ENCODE assay signal across 27 cellular contexts in genomic region chr14:26424537-26424936, GRCh38.
DNase-seq lines count a peak whose midpoint lies in the region; ATAC-seq, FAIRE-seq and TF ChIP-seq lines count a peak whose summit lies in the region.
"Had no signal": no experiment of that assay in that cellular context is flagged by ENCODE, and none has a peak within 500 bp of the region (broad histone marks: within the 10 kb centered on the region; RNA-seq: fewer than 3 reads in every experiment).

No MANE protein-coding gene starts in this region.

- no peaks in the 10 kb centered on the region for H4K20me1 ChIP-seq in HepG2 (ENCODE audit: insufficient read depth, low read length)
- H4K20me1 ChIP-seq: BLaER1; BLaER1 treated with 17β-estradiol and CSF1 and Interleukin-3, amounts not matched to agents 10 nM and 100 nM had no signal

- no peak for TF ChIP-seq RAD21 in HepG2 (CRISPR knock-in tag; IDR thresholded peaks at IDR 0.05)

- TF ChIP-seq POLR2A in HepG2 (IDR thresholded peaks at IDR 0.05; ENCODE audit: insufficient read depth in 1 of 2, low read depth in 2 of 2, low read length in 2 of 2) (no peak), right lobe of liver (IDR thresholded peaks at IDR 0.05) (no peak)

- H3K9ac ChIP-seq in HepG2 (ENCODE audit: insufficient read depth, low read depth, low read length) = no peak overlapping the region
- H3K9ac ChIP-seq: BLaER1; BLaER1 treated with 17β-estradiol and CSF1 and Interleukin-3, amounts not matched to agents 10 nM and 100 nM had no signal

- H3K27ac ChIP-seq in HepG2 (ENCODE audit: extremely low read length, insufficient read depth, low read length) = no peak overlapping the region
- no peak overlapping the region for H3K27ac ChIP-seq in right lobe of liver
- H3K27ac ChIP-seq: 22Rv1; A549; BLaER1; BLaER1 treated with 17β-estradiol and CSF1 and Interleukin-3, amounts not matched to agents 10 nM and 100 nM; C4-2B had no signal

- POLR2A ChIA-PET in HepG2 (lab: Yijun Ruan, JAX) = no interaction called here

- under 1% methylated on average over 2 of the region's 2 CpGs for WGBS in HepG2 (ENCODE audit: low lambda C conversion rate)
- 42% methylated on average over 2 of the region's 2 CpGs for WGBS in right lobe of liver (ENCODE audit: insufficient coverage, low coverage, low lambda C conversion rate, missing lambda C conversion rate)

- no peaks in the 10 kb centered on the region for H3K4me1 ChIP-seq in HepG2 (ENCODE audit: insufficient read depth, low read length)
- H3K4me1 ChIP-seq in right lobe of liver = no peaks in the 10 kb centered on the region
- H3K4me1 ChIP-seq: A549; BE2C; BLaER1; BLaER1 treated with 17β-estradiol and CSF1 and Interleukin-3, amounts not matched to agents 10 nM and 100 nM; Caco-2 had no signal

- H3K36me3 ChIP-seq in HepG2 (replicated peaks in 1 of 2; ENCODE audit: control insufficient read depth in 1 of 2, insufficient read depth in 2 of 2, low read length in 2 of 2) = no peaks in the 10 kb centered on the region
- H3K36me3 ChIP-seq in right lobe of liver = no peaks in the 10 kb centered on the region
- H3K36me3 ChIP-seq: BE2C; BLaER1; BLaER1 treated with 17β-estradiol and CSF1 and Interleukin-3, amounts not matched to agents 10 nM and 100 nM had no signal

- no TSS peak for BruUV-seq in HepG2 (replicated peaks; lab: Mats Ljungman, UMichigan)

- no peak for FAIRE-seq in HepG2 (lab: Jason Lieb, UNC)
- FAIRE-seq: A204.1, A549, D721Med had no signal

- H3K79me2 ChIP-seq in HepG2 (ENCODE audit: insufficient read depth, low read length) = no peaks in the 10 kb centered on the region

- intact Hi-C loops in HepG2 (cut with micrococcal nuclease; ENCODE audit: unreplicated experiment) = no loop called here
- intact Hi-C loops in right lobe of liver (cut with DNase I) = no loop called here

- CTCF ChIA-PET in HepG2 (lab: Yijun Ruan, JAX; ENCODE audit: low intra/inter-chr PET ratio, low total read pairs) = no interaction called here

- H3K9me3 ChIP-seq in HepG2 (ENCODE audit: low read length) (peaks cover 81% of the 10 kb centered on the region), right lobe of liver (no peaks in the 10 kb centered on the region)
- H3K9me3 ChIP-seq: A549; BE2C; BLaER1; BLaER1 treated with 17β-estradiol and CSF1 and Interleukin-3, amounts not matched to agents 10 nM and 100 nM; Caco-2 had no signal

- TF ChIP-seq EP300 in HepG2 (IDR thresholded peaks at IDR 0.05; ENCODE audit: low read depth in 2 of 2, low read length in 2 of 2) (no peak), HepG2 (CRISPR knock-in tag; IDR thresholded peaks at IDR 0.05; ENCODE audit: borderline replicate concordance) (no peak)

- no peak overlapping the region for H3K4me2 ChIP-seq in HepG2 (ENCODE audit: low read depth, low read length)
- H3K4me2 ChIP-seq: A549; BLaER1; BLaER1 treated with 17β-estradiol and CSF1 and Interleukin-3, amounts not matched to agents 10 nM and 100 nM had no signal

- no peak for TF ChIP-seq CTCF in HepG2 (CRISPR knock-in tag; IDR thresholded peaks at IDR 0.05)
- TF ChIP-seq CTCF in right lobe of liver (IDR thresholded peaks at IDR 0.05) = no peak

- H2AFZ ChIP-seq in HepG2 (ENCODE audit: low read length) = no peak overlapping the region

- DNase-seq in HepG2 (ENCODE audit: low spot score) = no peak
- no peak for DNase-seq in right lobe of liver
- DNase-seq: 8988T; ACHN; AML-193; BE2C; C1 segment of cervical spinal cord; Caco-2; Calu3; CD4-positive, alpha-beta memory T cell; CD4-positive, alpha-beta T cell; CD4-positive, CD25-positive, alpha-beta regulatory T cell; CD8-positive, alpha-beta memory T cell; CD8-positive, alpha-beta T cell; COR-L47; DMS 273 treated with DMSO at 0.1 percent for 48 hours; DMS153; DMS53; DND-41; EL had no signal

- in situ Hi-C loops in HepG2 (cut with HindIII; ENCODE audit: extremely low pct_ligation_motif_present, low pct_unique_long_range_greater_than_20kb) = no loop called here

- H3K27me3 ChIP-seq in HepG2 (ENCODE audit: control insufficient read depth in 1 of 2, insufficient read depth in 2 of 2, low read length in 2 of 2) (no peaks in the 10 kb centered on the region), right lobe of liver (no peaks in the 10 kb centered on the region)
- H3K27me3 ChIP-seq: BE2C; BLaER1; BLaER1 treated with 17β-estradiol and CSF1 and Interleukin-3, amounts not matched to agents 10 nM and 100 nM had no signal

- H3K4me3 ChIP-seq in HepG2 (replicated peaks in 1 of 3; ENCODE audit: insufficient read depth in 1 of 3, low read depth in 2 of 3, low read length in 3 of 3) = no peak overlapping the region
- no peak overlapping the region for H3K4me3 ChIP-seq in right lobe of liver
- H3K4me3 ChIP-seq: A549; BLaER1; BLaER1 treated with 17β-estradiol and CSF1 and Interleukin-3, amounts not matched to agents 10 nM and 100 nM had no signal

- ATAC-seq in HepG2 (no peak), right lobe of liver (no peak)
- ATAC-seq: A549; CD8-positive, alpha-beta T cell had no signal

TF ChIP-seq in HepG2, 621 proteins besides CTCF, POLR2A, EP300 and RAD21:
- TF ChIP-seq CREBL2 (CRISPR knock-in tag; IDR thresholded peaks at IDR 0.05; ENCODE audit: borderline replicate concordance) (no peak), SRSF9 (IDR thresholded peaks at IDR 0.05; ENCODE audit: borderline replicate concordance, insufficient read depth, low read depth, low read length, poor library complexity, severe bottlenecking) (peak; percentile 48), HNRNPK (IDR thresholded peaks at IDR 0.05; ENCODE audit: low read depth, low read length, poor library complexity, severe bottlenecking) (peak; percentile 97), CREB3 (CRISPR knock-in tag; IDR thresholded peaks at IDR 0.05) (no peak), PCBP1 (IDR thresholded peaks at IDR 0.05; ENCODE audit: borderline replicate concordance, low read depth, low read length) (peak; percentile 82; the same call in 1 of the 2 replicates)
